23 cellular contexts compared by ENCODE assay signal in the genomic region with DNA sequence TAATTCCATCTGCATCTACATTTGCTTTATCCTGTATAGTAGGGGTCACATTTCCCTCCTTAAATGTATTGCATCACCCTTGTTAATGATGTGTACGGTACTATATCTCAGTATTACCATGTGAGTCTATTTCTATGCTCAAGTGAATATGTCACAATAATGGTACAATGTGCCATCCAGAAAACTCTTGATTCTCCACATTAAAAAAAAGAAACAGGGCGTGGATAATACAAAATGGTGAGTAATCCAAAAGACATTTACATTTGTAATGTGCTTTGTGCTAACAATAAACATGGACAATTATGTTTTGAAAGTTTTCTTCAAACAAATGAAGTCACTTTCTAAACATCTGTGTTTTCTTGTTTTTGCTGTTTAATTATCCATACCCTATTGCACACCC. TPM values are rescaled to one million over a fixed set of nuclear protein-coding genes. Genes with fewer than 3 reads are reported as not detected.
A peak's percentile ranks its signal among the peaks of the same experiment; 100 is the strongest.
DNase-seq lines count a peak whose midpoint lies in the region; ATAC-seq and TF ChIP-seq lines count a peak whose summit lies in the region.
"Had no signal": no experiment of that assay in that cellular context is flagged by ENCODE, and none has a peak within 500 bp of the region (broad histone marks: within the 10 kb centered on the region; RNA-seq: fewer than 3 reads in every experiment).

No MANE protein-coding gene starts in this region.

- DNase-seq in SK-N-SH (no peak), PC-9 (peak in 1 of 2 experiments; percentile 41), epithelial cell of esophagus (ENCODE audit: low read depth) (peak; percentile 55), skeletal muscle cell (ENCODE audit: low read depth) (peak; percentile 9), D341Med (ENCODE audit: low spot score) (no peak), NCI-H748 (lab: John Stamatoyannopoulos, UW; ENCODE audit: unreplicated experiment) (no peak), SKM-1 (lab: John Stamatoyannopoulos, UW; ENCODE audit: unreplicated experiment) (no peak)
- DNase-seq: activated CD8-positive, alpha-beta T cell treated with anti-CD3 and anti-CD28 coated beads for 36 hours; activated T-cell treated with anti-CD3 and anti-CD28 coated beads, Interleukin-2, amount 50 U/mL, for 48 hours; CD8-positive, alpha-beta T cell; foreskin melanocyte; left colon; NCI-H1048; NCI-H2107; NCI-H774; stimulated activated CD4-positive, alpha-beta T cell treated with anti-CD3 and anti-CD28 coated beads, Interleukin-1b, Interleukin-23, amount 100 ng/mL, for 48 hours; stimulated activated naive CD8-positive, alpha-beta T cell treated with anti-CD3 and anti-CD28 coated beads, Interleukin-15, amount 100 ng/mL, for 72 hours; T-cell; upper lobe of right lung had no signal

- no peak overlapping the region for H3K4me2 ChIP-seq in SK-N-SH
- H3K4me2 ChIP-seq in PC-9, result no peak overlapping the region

- H3F3A ChIP-seq in SK-N-SH (replicated peaks; ENCODE audit: insufficient read depth) (peaks cover 13% of the 10 kb centered on the region), PC-9 (ENCODE audit: insufficient read depth, low read depth) (no peaks in the 10 kb centered on the region; the same call in 1 of the 2 replicates)

- BruUV-seq in PC-9 (replicated peaks; lab: Mats Ljungman, UMichigan), result no TSS peak

- H3K9me3 ChIP-seq in SK-N-SH (no peaks in the 10 kb centered on the region), PC-9 (ENCODE audit: insufficient read depth, low read depth) (peaks cover 5% of the 10 kb centered on the region; the same call in 1 of the 2 replicates)
- H3K9me3 ChIP-seq: neutrophil, right atrium auricular region, upper lobe of right lung had no signal

- no peaks in the 10 kb centered on the region for H3K9me2 ChIP-seq in SK-N-SH
- H3K9me2 ChIP-seq in PC-9 (ENCODE audit: insufficient read depth), result no peaks in the 10 kb centered on the region; the same call in 1 of the 2 replicates

- H3K36me3 ChIP-seq in SK-N-SH (replicated peaks in 1 of 2; ENCODE audit: control insufficient read depth in 1 of 2, insufficient read depth in 2 of 2, low read length in 1 of 2) (peaks cover 20 to 59% of the 10 kb centered on the region in 2 experiments), PC-9 (ENCODE audit: low read depth) (no peaks in the 10 kb centered on the region)
- H3K36me3 ChIP-seq: neutrophil, right atrium auricular region, upper lobe of right lung had no signal

- no peak for TF ChIP-seq RAD21 in SK-N-SH (IDR thresholded peaks at IDR 0.05; ENCODE audit: low read length)

- H4K20me1 ChIP-seq in SK-N-SH (ENCODE audit: insufficient read depth) (no peaks in the 10 kb centered on the region), PC-9 (ENCODE audit: insufficient read depth) (no peaks in the 10 kb centered on the region)

- H3K4me1 ChIP-seq in SK-N-SH (ENCODE audit: control insufficient read depth in 1 of 2, insufficient read depth in 2 of 2, low read depth in 1 of 2, low read length in 1 of 2) (peaks cover 15 to 17% of the 10 kb centered on the region in 2 experiments; a peak in 3 of 4 replicates), PC-9 (replicated peaks; ENCODE audit: insufficient read depth) (no peaks in the 10 kb centered on the region)
- H3K4me1 ChIP-seq: right atrium auricular region, upper lobe of right lung had no signal

- ATAC-seq in SK-N-SH treated with all-trans-retinoic acid at 6 μM for 48 hours, result peak; percentile 20; the same call in 1 of the 3 replicates
- ATAC-seq: activated CD8-positive, alpha-beta T cell treated with anti-CD3 and anti-CD28 coated beads for 36 hours; CD8-positive, alpha-beta T cell; left colon; stimulated activated naive CD8-positive, alpha-beta T cell treated with anti-CD3 and anti-CD28 coated beads, Interleukin-15, amount 100 ng/mL, for 72 hours; T-cell; upper lobe of right lung had no signal

- CTCF ChIA-PET in SK-N-SH (lab: Yijun Ruan, JAX) (interaction anchor here (1.2 kb wide), 1 partner anchor 10 kb away, joined by 4 read pairs; no protein-coding TSS in a partner anchor), PC-9 (lab: Charles Lee) (no interaction called here)

- POLR2A ChIA-PET in SK-N-SH (lab: Yijun Ruan, JAX), result no interaction called here
- POLR2A ChIA-PET in PC-9 (lab: Charles Lee; ENCODE audit: unreplicated experiment), result no interaction called here

- WGBS in SK-N-SH (ENCODE audit: low lambda C conversion rate), result 83% methylated on average over 2 of the region's 2 CpGs

- H3K9ac ChIP-seq in SK-N-SH, result no peak overlapping the region

- no peak for TF ChIP-seq CTCF in SK-N-SH (IDR thresholded peaks at IDR 0.05)
- TF ChIP-seq CTCF in PC-9 (conservative IDR thresholded peaks at IDR 0.05), result no peak
- no peak for TF ChIP-seq CTCF in epithelial cell of esophagus (IDR thresholded peaks at IDR 0.05; ENCODE audit: insufficient read depth, low read depth, low read length, missing control alignments)

- H3K27me3 ChIP-seq in SK-N-SH (ENCODE audit: insufficient read depth), result no peaks in the 10 kb centered on the region
- H3K27me3 ChIP-seq in PC-9 (ENCODE audit: insufficient read depth, low read depth), result no peaks in the 10 kb centered on the region
- H3K27me3 ChIP-seq: neutrophil, right atrium auricular region, upper lobe of right lung had no signal

- H3K4me3 ChIP-seq in SK-N-SH (ENCODE audit: low read depth in 2 of 2, low read length in 1 of 2) (no peak overlapping the region), PC-9 (no peak overlapping the region), epithelial cell of esophagus (ENCODE audit: low read length) (no peak overlapping the region), skeletal muscle cell (ENCODE audit: low read depth, low read length) (no peak overlapping the region)
- H3K4me3 ChIP-seq: right atrium auricular region, upper lobe of right lung had no signal

- H3K27ac ChIP-seq in SK-N-SH (ENCODE audit: low read depth in 2 of 2, low read length in 1 of 2) (no peak overlapping the region; a peak in 2 of 4 replicates), PC-9 (no peak overlapping the region)
- H3K27ac ChIP-seq: neutrophil, right atrium auricular region, upper lobe of right lung had no signal

- no peak for TF ChIP-seq EP300 in SK-N-SH (IDR thresholded peaks at IDR 0.05; ENCODE audit: borderline replicate concordance in 1 of 2, low read depth in 1 of 2, low read length in 1 of 2)

- H3K79me2 ChIP-seq in SK-N-SH (ENCODE audit: insufficient read depth) (peaks cover 25% of the 10 kb centered on the region), PC-9 (ENCODE audit: low read depth) (no peaks in the 10 kb centered on the region)

- intact Hi-C loops in PC-9 (cut with micrococcal nuclease; ENCODE audit: unreplicated experiment), result loop anchor here (10.0 kb wide), 1 partner anchor 166 kb away; no protein-coding TSS in a partner anchor

- H2AFZ ChIP-seq in SK-N-SH (ENCODE audit: low read depth) (no peak overlapping the region), PC-9 (0 out of 2 replicates have a peak overlapping the region, but pooled peaks have one; percentile 3)

TF ChIP-seq in SK-N-SH treated with all-trans-retinoic acid at 6 μM for 48 hours, 23 proteins besides CTCF, POLR2A, EP300 and RAD21 (continues in another document):
- TF ChIP-seq ZNF565 (CRISPR knock-in tag; conservative IDR thresholded peaks at IDR 0.05; ENCODE audit: low read depth) (no peak), ZNF70 (CRISPR knock-in tag; IDR thresholded peaks at IDR 0.05) (no peak), ESRRG (CRISPR knock-in tag; IDR thresholded peaks at IDR 0.05) (no peak), ARNTL (CRISPR knock-in tag; IDR thresholded peaks at IDR 0.05; ENCODE audit: borderline replicate concordance, low read depth) (no peak), BACH2 (CRISPR knock-in tag; IDR thresholded peaks at IDR 0.05; ENCODE audit: borderline replicate concordance) (no peak), ZFP30 (CRISPR knock-in tag; IDR thresholded peaks at IDR 0.05) (no peak), PPARA (CRISPR knock-in tag; IDR thresholded peaks at IDR 0.05; ENCODE audit: borderline replicate concordance) (no peak)

TF ChIP-seq in SK-N-SH, 30 proteins besides CTCF, POLR2A, EP300 and RAD21:
- TF ChIP-seq POLR2AphosphoS5 (IDR thresholded peaks at IDR 0.05; ENCODE audit: low read depth, low read length) (no peak), GATA2 (CRISPR knock-in tag; IDR thresholded peaks at IDR 0.05) (no peak)

RNA-seq across cellular contexts. Expression of gene TWIST1, which starts 56.6 kb away (rescaled TPM):
- polyA plus RNA-seq in SK-N-SH (2012; rRNA removed), result 162 and 170 TPM in 2 replicates
- 95.7 and 147 TPM in 2 replicates for polyA plus RNA-seq in SK-N-SH (2012; cell fraction: cytosol; rRNA removed)
- 208 and 254 TPM in 2 replicates for polyA plus RNA-seq in SK-N-SH (2012; cell fraction: nucleus; rRNA removed)
- 1.0 and 2.0 TPM in 2 replicates for total RNA-seq in PC-9 (2021)
- total RNA-seq: CD8-positive, alpha-beta T cell; mononuclear cell; upper lobe of right lung had no signal

Comparison
In these comparisons a context has a peak if more than half of its experiments do, and no peak if none do; other contexts are left out.
1. DNase-seq: peak in epithelial cell of esophagus (single experiment) and skeletal muscle cell (single experiment); none in SK-N-SH (single experiment), D341Med (single experiment), NCI-H748 (single experiment) and SKM-1 (single experiment).